In genomic region chr19:47663435-47663910, GRCh38 we compare ENCODE assay signal across 10 cellular contexts. TPM values are rescaled to one million over a fixed set of nuclear protein-coding genes. Genes with fewer than 3 reads are reported as not detected.
DNase-seq lines count a peak whose midpoint lies in the region; ATAC-seq, FAIRE-seq and TF ChIP-seq lines count a peak whose summit lies in the region.
"Had no signal": no experiment of that assay in that cellular context is flagged by ENCODE, and none has a peak within 500 bp of the region (broad histone marks: within the 10 kb centered on the region; RNA-seq: fewer than 3 reads in every experiment).

No MANE protein-coding gene starts in this region.

- H3K4me3 Mint-ChIP-seq in activated CD4-positive, alpha-beta memory T cell treated with anti-CD3 and anti-CD28 coated beads for 36 hours: no peak overlapping the region

- CTCF ChIA-PET in BJ (lab: Yijun Ruan, JAX): interaction anchor here (0.8 to 1.6 kb wide), 2 partner anchors 124 to 179 kb away, joined by 3 to 4 read pairs; partner anchors contain the start of gene KPTN
- CTCF ChIA-PET in activated CD4-positive, alpha-beta memory T cell treated with anti-CD3 and anti-CD28 coated beads for 36 hours (lab: Charles Lee): no interaction called here

- TF ChIP-seq POLR2A in esophagus muscularis mucosa (IDR thresholded peaks at IDR 0.05; ENCODE audit: low read depth): no peak

- ATAC-seq in pancreas (peak; percentile 15 to 56 (median 46)), HG02678 (IDR thresholded peaks at IDR 0.05; ENCODE audit: unreplicated experiment) (no peak)

- no peaks in the 10 kb centered on the region for H3K9me3 Mint-ChIP-seq in activated CD4-positive, alpha-beta memory T cell treated with anti-CD3 and anti-CD28 coated beads for 36 hours

- no peak for TF ChIP-seq EP300 in esophagus muscularis mucosa (IDR thresholded peaks at IDR 0.05)

- no peak overlapping the region for H3K4me3 ChIP-seq in BJ (ENCODE audit: low read depth, low read length)
- peak overlapping the region; percentile 14 to 33 (median 24) for H3K4me3 ChIP-seq in esophagus muscularis mucosa
- H3K4me3 ChIP-seq in pancreas: no peak overlapping the region

- no peaks in the 10 kb centered on the region for H3K36me3 ChIP-seq in BJ (ENCODE audit: control insufficient read depth, insufficient read depth, low read length)
- H3K36me3 ChIP-seq in esophagus muscularis mucosa: no peaks in the 10 kb centered on the region
- no peaks in the 10 kb centered on the region for H3K36me3 ChIP-seq in pancreas

- H3K9me3 ChIP-seq in esophagus muscularis mucosa (no peaks in the 10 kb centered on the region), pancreas (no peaks in the 10 kb centered on the region)

- peak; percentile 87 for DNase-seq in BJ (ENCODE audit: low read depth)
- peak; percentile 68 for DNase-seq in RPMI7951 (ENCODE audit: low read depth)
- no peak for DNase-seq in esophagus muscularis mucosa (ENCODE audit: extremely low spot score)
- DNase-seq in pancreas: no peak
- DNase-seq in activated CD4-positive, alpha-beta memory T cell treated with anti-CD3 and anti-CD28 coated beads for 36 hours: no peak
- DNase-seq in activated CD4-positive, alpha-beta T cell treated with anti-CD3 and anti-CD28 coated beads for 48 hours: no peak
- DNase-seq in T1000 (lab: John Stamatoyannopoulos, UW): no peak
- DNase-seq: DMS79 treated with DMSO at 0.1 percent for 48 hours, NCI-H446 treated with DMSO at 0.1 percent for 48 hours had no signal

- no peak overlapping the region for H3K27ac Mint-ChIP-seq in activated CD4-positive, alpha-beta memory T cell treated with anti-CD3 and anti-CD28 coated beads for 36 hours

- WGBS in esophagus muscularis mucosa: 62% methylated on average over 3 of the region's 3 CpGs
- WGBS in pancreas, 2 donors: 70 to 83% methylated on average over 3 of the region's 3 CpGs

- H3K4me1 ChIP-seq in esophagus muscularis mucosa (peaks cover 91 to 100% (median 98%) of the 10 kb centered on the region in 4 donors), pancreas (peaks cover 0 to 22% (median 6%) of the 10 kb centered on the region in 3 donors)

- H3K27ac ChIP-seq in esophagus muscularis mucosa (replicated peaks in 1 of 4) (peak overlapping the region; percentile 93 to 97 (median 96)), pancreas (peak overlapping the region in 2 of 4 donors; percentile 50 to 62)

- no peaks in the 10 kb centered on the region for H3K36me3 Mint-ChIP-seq in activated CD4-positive, alpha-beta memory T cell treated with anti-CD3 and anti-CD28 coated beads for 36 hours

- TF ChIP-seq CTCF in BJ (IDR thresholded peaks at IDR 0.05; ENCODE audit: insufficient read depth, low read depth, low read length): no peak
- no peak for TF ChIP-seq CTCF in esophagus muscularis mucosa (IDR thresholded peaks at IDR 0.05)
- no peak for TF ChIP-seq CTCF in pancreas (IDR thresholded peaks at IDR 0.05)

- H3K27me3 Mint-ChIP-seq in activated CD4-positive, alpha-beta memory T cell treated with anti-CD3 and anti-CD28 coated beads for 36 hours: no peaks in the 10 kb centered on the region

- intact Hi-C loops in esophagus muscularis mucosa (cut with DNase I) (no loop called here), pancreas (cut with DNase I) (no loop called here)
- intact Hi-C loops in activated CD4-positive, alpha-beta memory T cell treated with anti-CD3 and anti-CD28 coated beads for 36 hours (cut with micrococcal nuclease): no loop called here

- no peak for FAIRE-seq in pancreas (lab: Jason Lieb, UNC)

- H3K4me1 Mint-ChIP-seq in activated CD4-positive, alpha-beta memory T cell treated with anti-CD3 and anti-CD28 coated beads for 36 hours (ENCODE audit: low read depth): peaks cover 7% of the 10 kb centered on the region

- POLR2A ChIA-PET in BJ (lab: Charles Lee): no interaction called here
- POLR2A ChIA-PET in activated CD4-positive, alpha-beta memory T cell treated with anti-CD3 and anti-CD28 coated beads for 36 hours (lab: Charles Lee): no interaction called here

- no peaks in the 10 kb centered on the region for H3K27me3 ChIP-seq in BJ (ENCODE audit: control insufficient read depth, insufficient read depth, low read length)
- H3K27me3 ChIP-seq in esophagus muscularis mucosa: no peaks in the 10 kb centered on the region
- H3K27me3 ChIP-seq in pancreas: no peaks in the 10 kb centered on the region

RNA-seq across cellular contexts. Expression of gene EHD2, which starts 49.7 kb away (rescaled TPM):
- polyA plus RNA-seq in BJ (2011; rRNA removed) (69.5 and 132 TPM in 2 replicates), pancreas (10 to 100 TPM; 13.4 to 17.9 TPM)
- 65.5 and 115 TPM in 2 replicates for polyA minus RNA-seq in BJ (2011; rRNA and poly(A)+ RNA removed)
- 65.1 and 67.4 TPM in 2 replicates for total RNA-seq in RPMI7951 (2014; rRNA removed; shearing (Covaris generic))
- total RNA-seq in esophagus muscularis mucosa (100 to 1,000 TPM; 154 to 444 (median 250) TPM), pancreas (10 to 100 TPM; 14.8 to 28.3 (median 21.6) TPM)
- 1 to 10 TPM in 1 of 2 experiments, under 1 TPM in 1; 0.81 to 1.6 TPM for total RNA-seq in activated CD4-positive, alpha-beta memory T cell treated with anti-CD3 and anti-CD28 coated beads for 36 hours

RNA-seq across cellular contexts. Expression of gene BICRA, which starts 54.5 kb away (rescaled TPM):
- polyA plus RNA-seq in BJ (2011; rRNA removed) (0.53 and 0.63 TPM in 2 replicates), pancreas (10 to 100 TPM in 1 of 2 donors, 1 to 10 TPM in 1; 6.9 to 10.4 TPM)
- polyA minus RNA-seq in BJ (2011; rRNA and poly(A)+ RNA removed): 3.9 and 4.9 TPM in 2 replicates
- total RNA-seq in RPMI7951 (2014; rRNA removed; shearing (Covaris generic)): 2.8 and 4.4 TPM in 2 replicates
- total RNA-seq in esophagus muscularis mucosa (10 to 100 TPM; 10.9 to 15.0 (median 13.8) TPM), pancreas (10 to 100 TPM in 1 of 6 donors, 1 to 10 TPM in 5; 2.7 to 10.0 (median 5.0) TPM)
- total RNA-seq in activated CD4-positive, alpha-beta memory T cell treated with anti-CD3 and anti-CD28 coated beads for 36 hours: 10 to 100 TPM; 11.9 to 14.0 TPM

Comparison
In these comparisons a context has a peak if more than half of its experiments do, and no peak if none do; other contexts are left out.
1. DNase-seq: peak in BJ (single experiment) and RPMI7951 (single experiment); none in esophagus muscularis mucosa (single experiment), pancreas (0 of 6), activated CD4-positive, alpha-beta memory T cell treated with anti-CD3 and anti-CD28 coated beads for 36 hours (single experiment), activated CD4-positive, alpha-beta T cell treated with anti-CD3 and anti-CD28 coated beads for 48 hours (single experiment) and T1000 (single experiment).
2. H3K4me3 ChIP-seq: peak in esophagus muscularis mucosa (4 of 4); none in BJ (single experiment) and pancreas (0 of 4).
3. RNA of gene EHD2, which starts 49.7 kb away (total RNA-seq): 154 to 444 TPM in esophagus muscularis mucosa, 65.1 to 67.4 TPM in RPMI7951 and 14.8 to 28.3 TPM in pancreas; 0.81 to 1.6 TPM in activated CD4-positive, alpha-beta memory T cell treated with anti-CD3 and anti-CD28 coated beads for 36 hours; every median in the first group is over 4 times any median in the second.